In the genomic region with DNA sequence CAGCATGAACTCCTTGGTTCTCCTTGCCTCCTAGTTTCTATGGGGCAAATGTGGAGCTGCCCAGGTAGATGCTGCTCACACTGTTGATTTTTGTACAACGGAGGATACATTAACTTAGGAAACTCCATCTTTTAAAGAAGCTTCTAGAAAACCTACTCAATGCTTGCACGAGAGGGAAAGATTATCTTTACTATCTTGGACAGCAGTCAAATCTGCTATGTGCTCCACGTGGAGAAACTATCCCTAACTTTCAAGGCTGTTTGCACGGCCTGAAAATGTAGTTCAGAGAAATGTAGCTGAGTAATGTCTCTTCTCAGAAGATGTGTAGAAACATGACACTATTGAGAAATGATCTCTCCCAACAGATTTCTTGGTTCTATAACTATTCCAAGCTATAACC, we compare ENCODE assay signal across 20 cellular contexts.
"Had no signal": no experiment of that assay in that cellular context is flagged by ENCODE, and none has a peak within 500 bp of the region (broad histone marks: within the 10 kb centered on the region; RNA-seq: fewer than 3 reads in every experiment).

No MANE protein-coding gene starts in this region.

- H2AFZ ChIP-seq: hepatocyte had no signal

- H3K27me3 ChIP-seq: foreskin keratinocyte, gastroesophageal sphincter, heart left ventricle, hepatocyte, sigmoid colon, testis, tibial artery had no signal

- ATAC-seq: foreskin keratinocyte; gastroesophageal sphincter; heart left ventricle; left colon; left ventricle myocardium superior; lower lobe of right lung; naive thymus-derived CD8-positive, alpha-beta T cell; right cardiac atrium; stimulated activated memory B cell treated with anti-CD40 and anti-IgM and Interleukin-4, amounts not matched to agents 10 μg/mL and 1 μg/mL and 100 μg/mL, for 72 hours; stimulated activated naive CD8-positive, alpha-beta T cell treated with anti-CD3 and anti-CD28 coated beads, Interleukin-15, Interleukin-2, amounts not matched to agents 100 U/mL and 50 U/mL, for 24 hours had no signal

- H3K4me3 ChIP-seq: gastroesophageal sphincter, heart left ventricle, hepatocyte, lower lobe of right lung, prostate gland, sigmoid colon, tibial artery had no signal

- H3K9me3 ChIP-seq: gastroesophageal sphincter, heart left ventricle, lower lobe of right lung, prostate gland, sigmoid colon, testis, tibial artery had no signal

- H3K4me2 ChIP-seq: hepatocyte had no signal

- DNase-seq: cortex of kidney; foreskin keratinocyte; heart left ventricle; left colon; left ventricle myocardium superior; lower lobe of right lung; naive thymus-derived CD8-positive, alpha-beta T cell; nephron progenitor cell; nucleus accumbens; right cardiac atrium; sigmoid colon; stimulated activated CD4-positive, alpha-beta T cell treated with anti-CD3 and anti-CD28 coated beads, Interleukin-4, amount 100 ng/mL, for 4 hours; stimulated activated naive CD8-positive, alpha-beta T cell treated with anti-CD3 and anti-CD28 coated beads, Interleukin-15, Interleukin-2, amounts not matched to agents 100 U/mL and 50 U/mL, for 24 hours; substantia nigra; testis; tibial artery had no signal

- H3K27ac ChIP-seq: foreskin keratinocyte, gastroesophageal sphincter, heart left ventricle, hepatocyte, lower lobe of right lung, prostate gland, sigmoid colon, testis, tibial artery had no signal

- H3K79me2 ChIP-seq: hepatocyte had no signal

- H3K36me3 ChIP-seq: gastroesophageal sphincter, heart left ventricle, lower lobe of right lung, prostate gland, sigmoid colon, tibial artery had no signal

- H3K4me1 ChIP-seq: foreskin keratinocyte, gastroesophageal sphincter, heart left ventricle, lower lobe of right lung, prostate gland, sigmoid colon, testis, tibial artery had no signal
